Comparison of ENCODE assay signal across 10 cellular contexts in the genomic region with DNA sequence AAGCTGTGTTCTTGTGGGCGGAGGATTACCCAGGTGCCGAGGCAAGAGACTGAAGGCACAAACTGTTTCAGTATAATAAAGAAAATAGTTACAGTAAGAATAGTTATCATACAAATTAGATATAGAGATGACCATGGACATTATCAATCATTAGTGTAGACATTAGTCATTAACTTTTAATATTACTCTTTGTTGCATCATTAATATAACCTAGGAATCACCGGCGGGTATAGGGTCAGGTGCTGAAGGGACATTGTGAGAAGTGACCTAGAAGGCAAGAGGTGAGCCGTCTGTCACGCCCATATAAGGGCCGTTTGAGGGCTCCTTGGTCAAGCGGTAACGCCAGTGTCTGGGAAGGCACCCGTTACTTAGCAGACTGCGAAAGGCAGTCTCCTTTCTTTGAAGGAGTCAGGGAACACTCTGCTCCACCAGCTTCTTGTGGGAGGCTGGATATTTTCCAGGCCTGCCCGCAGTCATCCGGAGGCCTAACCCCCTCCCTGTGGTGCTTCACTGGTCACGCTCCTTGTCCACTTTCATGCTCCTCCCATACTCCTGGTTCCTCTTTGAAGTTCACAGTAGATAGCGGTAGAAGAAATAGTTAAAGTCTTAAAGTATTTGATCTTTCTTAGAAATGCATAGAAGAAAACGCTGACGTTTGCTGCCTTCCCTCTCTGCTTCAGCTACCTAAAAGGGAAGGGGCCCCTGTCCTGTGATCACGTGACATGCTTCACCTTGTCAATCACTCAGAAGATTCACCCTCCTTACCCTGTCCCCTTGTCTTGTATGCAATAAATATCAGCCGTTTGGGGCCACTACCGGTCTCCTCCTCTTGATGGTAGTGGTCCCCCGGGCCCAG. TPM values are rescaled to one million over a fixed set of nuclear protein-coding genes. Genes with fewer than 3 reads are reported as not detected.
DNase-seq lines count a peak whose midpoint lies in the region; ATAC-seq and TF ChIP-seq lines count a peak whose summit lies in the region.
"Not testable (repeated sequence)": the region's sequence is repeated elsewhere in the genome, so short reads cannot be mapped to it uniquely, and the experiment has no call there.
"Had no signal": no experiment of that assay in that cellular context is flagged by ENCODE, and none has a peak within 500 bp of the region (broad histone marks: within the 10 kb centered on the region; RNA-seq: fewer than 3 reads in every experiment).

No MANE protein-coding gene starts in this region.

- DNase-seq in GM23248: peak; percentile 10
- DNase-seq in activated CD4-positive, alpha-beta T cell treated with anti-CD3 and anti-CD28 coated beads for 36 hours; stimulated activated effector memory CD8-positive, alpha-beta T cell treated with anti-CD3 and anti-CD28 coated beads, Interleukin-12 subunit alpha, Interleukin-12 subunit beta, amount 100 ng/mL, for 72 hours (ENCODE audit: low spot score in 2 of 2): not testable (repeated sequence)
- peak; percentile 49 for DNase-seq in astrocyte of the spinal cord (ENCODE audit: low read depth, low spot score)
- DNase-seq in Right ventricle myocardium inferior (ENCODE audit: missing footprints): peak; percentile 61
- peak in 2 of 3 donors; percentile 41 to 62 for DNase-seq in mucosa of descending colon

- not testable (repeated sequence) for H3K9me3 Mint-ChIP-seq in activated CD4-positive, alpha-beta T cell treated with anti-CD3 and anti-CD28 coated beads for 36 hours (ENCODE audit: low read depth); stimulated activated effector memory CD8-positive, alpha-beta T cell treated with anti-CD3 and anti-CD28 coated beads, Interleukin-12 subunit alpha, Interleukin-12 subunit beta, amount 100 ng/mL, for 72 hours

- H3K27ac Mint-ChIP-seq in activated CD4-positive, alpha-beta T cell treated with anti-CD3 and anti-CD28 coated beads for 36 hours: peak overlapping the region; percentile 79
- peak overlapping the region; percentile 100 for H3K27ac Mint-ChIP-seq in stimulated activated effector memory CD8-positive, alpha-beta T cell treated with anti-CD3 and anti-CD28 coated beads, Interleukin-12 subunit alpha, Interleukin-12 subunit beta, amount 100 ng/mL, for 72 hours

- H3K27me3 ChIP-seq in BLaER1 treated with 17β-estradiol and CSF1 and Interleukin-3, amounts not matched to agents 10 nM and 100 nM: peaks cover 43 to 56% (median 52%) of the 10 kb centered on the region in 11 experiments
- not testable (repeated sequence) for H3K27me3 ChIP-seq in GM23248 (replicated peaks; ENCODE audit: insufficient read depth); OCI-LY3 (ENCODE audit: low read depth, low read length)

- not testable (repeated sequence) for H3K9ac ChIP-seq in BLaER1 treated with 17β-estradiol and CSF1 and Interleukin-3, amounts not matched to agents 10 nM and 100 nM; GM23248
- H3K9ac ChIP-seq in OCI-LY3 (ENCODE audit: low read length): peak overlapping the region; percentile 60

- POLR2A ChIA-PET in activated CD4-positive, alpha-beta T cell treated with anti-CD3 and anti-CD28 coated beads for 36 hours (lab: Charles Lee): not testable (repeated sequence)

- H3K4me1 ChIP-seq in BLaER1 treated with 17β-estradiol and CSF1 and Interleukin-3, amounts not matched to agents 10 nM and 100 nM: peaks cover 19 to 70% (median 44%) of the 10 kb centered on the region in 10 experiments
- H3K4me1 ChIP-seq in GM23248 (ENCODE audit: insufficient read depth): peaks cover 11% of the 10 kb centered on the region
- peaks cover 56% of the 10 kb centered on the region for H3K4me1 ChIP-seq in OCI-LY3 (ENCODE audit: low read length)
- H3K4me1 ChIP-seq in mucosa of descending colon (ENCODE audit: low read depth): peaks cover 25% of the 10 kb centered on the region

- peaks cover 10 to 83% (median 39%) of the 10 kb centered on the region in 11 experiments; a peak in 20 of 22 replicates for H3K9me3 ChIP-seq in BLaER1 treated with 17β-estradiol and CSF1 and Interleukin-3, amounts not matched to agents 10 nM and 100 nM (replicated peaks in 1 of 11)
- not testable (repeated sequence) for H3K9me3 ChIP-seq in GM23248 (ENCODE audit: low read depth); OCI-LY3 (ENCODE audit: insufficient read depth, low read length); mucosa of descending colon

- H3K4me2 ChIP-seq in BLaER1 treated with 17β-estradiol and CSF1 and Interleukin-3, amounts not matched to agents 10 nM and 100 nM: peak overlapping the region in 8 of 11 experiments; percentile 6 to 59 (median 22); a peak in 7 of 22 replicates
- H3K4me2 ChIP-seq in GM23248 (ENCODE audit: unreplicated experiment): not testable (repeated sequence)
- H3K4me2 ChIP-seq in OCI-LY3 (ENCODE audit: low read length): peak overlapping the region; percentile 79

- not testable (repeated sequence) for TF ChIP-seq CTCF in OCI-LY3 (IDR thresholded peaks at IDR 0.05; ENCODE audit: low read depth, low read length); astrocyte of the spinal cord (IDR thresholded peaks at IDR 0.05; ENCODE audit: low read depth, low read length); mucosa of descending colon (IDR thresholded peaks at IDR 0.05)

- in situ Hi-C loops in GM23248 (cut with MboI); astrocyte of the spinal cord (cut with HindIII; ENCODE audit: low sequenced_read_pairs): not testable (repeated sequence)

- intact Hi-C loops in activated CD4-positive, alpha-beta T cell treated with anti-CD3 and anti-CD28 coated beads for 36 hours (cut with DNase I, micrococcal nuclease): loop anchor here in 1 of 2 experiments (5.0 kb wide), 1 partner anchor 557 kb away; no protein-coding TSS in a partner anchor
- intact Hi-C loops in Right ventricle myocardium inferior (cut with DNase I); mucosa of descending colon (cut with DNase I, micrococcal nuclease): not testable (repeated sequence)

- H3K27me3 Mint-ChIP-seq in activated CD4-positive, alpha-beta T cell treated with anti-CD3 and anti-CD28 coated beads for 36 hours: not testable (repeated sequence)

- peaks cover 41% of the 10 kb centered on the region for H3K4me1 Mint-ChIP-seq in activated CD4-positive, alpha-beta T cell treated with anti-CD3 and anti-CD28 coated beads for 36 hours
- peaks cover 25% of the 10 kb centered on the region for H3K4me1 Mint-ChIP-seq in stimulated activated effector memory CD8-positive, alpha-beta T cell treated with anti-CD3 and anti-CD28 coated beads, Interleukin-12 subunit alpha, Interleukin-12 subunit beta, amount 100 ng/mL, for 72 hours

- peaks cover 0 to 17% (median 0%) of the 10 kb centered on the region in 11 experiments; a peak in 4 of 22 replicates for H4K20me1 ChIP-seq in BLaER1 treated with 17β-estradiol and CSF1 and Interleukin-3, amounts not matched to agents 10 nM and 100 nM
- H4K20me1 ChIP-seq in GM23248 (ENCODE audit: insufficient read depth); OCI-LY3 (ENCODE audit: insufficient read depth, low read length): not testable (repeated sequence)

- not testable (repeated sequence) for H3K4me3 ChIP-seq in BLaER1 treated with 17β-estradiol and CSF1 and Interleukin-3, amounts not matched to agents 10 nM and 100 nM; GM23248; astrocyte of the spinal cord (ENCODE audit: low read depth, low read length); mucosa of descending colon
- H3K4me3 ChIP-seq in OCI-LY3 (ENCODE audit: low read length): peak overlapping the region; percentile 60

- H3K79me2 ChIP-seq in GM23248 (ENCODE audit: insufficient read depth); OCI-LY3 (ENCODE audit: low read length): not testable (repeated sequence)

- not testable (repeated sequence) for H3K9me2 ChIP-seq in GM23248 (ENCODE audit: insufficient read depth)

- not testable (repeated sequence) for H2AFZ ChIP-seq in GM23248; OCI-LY3 (ENCODE audit: low read depth, low read length)

- peak overlapping the region; percentile 87 for H3K4me3 Mint-ChIP-seq in activated CD4-positive, alpha-beta T cell treated with anti-CD3 and anti-CD28 coated beads for 36 hours
- H3K4me3 Mint-ChIP-seq in stimulated activated effector memory CD8-positive, alpha-beta T cell treated with anti-CD3 and anti-CD28 coated beads, Interleukin-12 subunit alpha, Interleukin-12 subunit beta, amount 100 ng/mL, for 72 hours: peak overlapping the region; percentile 93

- not testable (repeated sequence) for H3K36me3 Mint-ChIP-seq in activated CD4-positive, alpha-beta T cell treated with anti-CD3 and anti-CD28 coated beads for 36 hours (ENCODE audit: low read depth)
- peaks cover 19% of the 10 kb centered on the region for H3K36me3 Mint-ChIP-seq in stimulated activated effector memory CD8-positive, alpha-beta T cell treated with anti-CD3 and anti-CD28 coated beads, Interleukin-12 subunit alpha, Interleukin-12 subunit beta, amount 100 ng/mL, for 72 hours

- peaks cover 14% of the 10 kb centered on the region for H3F3A ChIP-seq in GM23248 (ENCODE audit: insufficient read depth)

- not testable (repeated sequence) for ATAC-seq in activated CD4-positive, alpha-beta T cell treated with anti-CD3 and anti-CD28 coated beads for 36 hours; Right ventricle myocardium inferior; mucosa of descending colon; stimulated activated effector memory CD8-positive, alpha-beta T cell treated with anti-CD3 and anti-CD28 coated beads, Interleukin-12 subunit alpha, Interleukin-12 subunit beta, amount 100 ng/mL, for 72 hours

- peak overlapping the region in 4 of 11 experiments; percentile 9 to 37 (median 22); a peak in 5 of 22 replicates for H3K27ac ChIP-seq in BLaER1 treated with 17β-estradiol and CSF1 and Interleukin-3, amounts not matched to agents 10 nM and 100 nM
- not testable (repeated sequence) for H3K27ac ChIP-seq in GM23248
- peak overlapping the region; percentile 80 for H3K27ac ChIP-seq in OCI-LY3 (ENCODE audit: low read length)

- 68 to 69% methylated on average over 21 of the region's 21 CpGs for WGBS in GM23248 (ENCODE audit: low coverage in 1 of 2, low lambda C conversion rate in 2 of 2, missing lambda C conversion rate in 2 of 2), 2 experiments

- CTCF ChIA-PET in activated CD4-positive, alpha-beta T cell treated with anti-CD3 and anti-CD28 coated beads for 36 hours (lab: Charles Lee): interaction anchor here (0.8 to 2.9 kb wide), 3 partner anchors 8 to 87 kb away, joined by 3 to 16 read pairs (median 3); partner anchors contain the start of gene SCO2

- peaks cover 0 to 16% (median 0%) of the 10 kb centered on the region in 11 experiments; a peak in 4 of 22 replicates for H3K36me3 ChIP-seq in BLaER1 treated with 17β-estradiol and CSF1 and Interleukin-3, amounts not matched to agents 10 nM and 100 nM
- H3K36me3 ChIP-seq in GM23248 (ENCODE audit: low read depth); OCI-LY3 (replicated peaks; ENCODE audit: low read depth, low read length); mucosa of descending colon (ENCODE audit: low read depth): not testable (repeated sequence)

RNA-seq across cellular contexts. Expression of gene TYMP, which starts 4.3 kb away (rescaled TPM):
- 33.2 and 42.4 TPM in 2 replicates for total RNA-seq in GM23248 (2014; rRNA removed; shearing (Covaris generic))
- 24.3 and 24.8 TPM in 2 replicates for polyA plus RNA-seq in GM23248 (2016; fragmentation: Nextera tagmentation; extraction: Ambion mirVana)
- 10 to 100 TPM; 26.9 to 44.3 TPM for total RNA-seq in activated CD4-positive, alpha-beta T cell treated with anti-CD3 and anti-CD28 coated beads for 36 hours
- total RNA-seq in Right ventricle myocardium inferior: 15.5 TPM
- 10 to 100 TPM; 27.7 to 88.7 (median 34.8) TPM for total RNA-seq in mucosa of descending colon

RNA-seq across cellular contexts. Expression of gene SCO2, which starts 8.7 kb away (rescaled TPM):
- total RNA-seq in GM23248 (2014; rRNA removed; shearing (Covaris generic)): 8.4 and 17.5 TPM in 2 replicates
- 11.0 and 15.0 TPM in 2 replicates for polyA plus RNA-seq in GM23248 (2016; fragmentation: Nextera tagmentation; extraction: Ambion mirVana)
- total RNA-seq in activated CD4-positive, alpha-beta T cell treated with anti-CD3 and anti-CD28 coated beads for 36 hours: 1 to 10 TPM; 2.4 to 5.6 TPM
- total RNA-seq in Right ventricle myocardium inferior: not detected
- total RNA-seq in mucosa of descending colon: 10 to 100 TPM in 1 of 3 donors, 1 to 10 TPM in 1, not detected in 1; 5.4 to 14.6 TPM
- total RNA-seq: WTC11 had no signal

RNA-seq across cellular contexts. Expression of gene KLHDC7B, which starts 11.6 kb away (rescaled TPM):
- total RNA-seq in GM23248 (2014; rRNA removed; shearing (Covaris generic)): not detected in 2 replicates
- polyA plus RNA-seq in GM23248 (2016; fragmentation: Nextera tagmentation; extraction: Ambion mirVana): 0.06 TPM in 1 of 2 replicates, not detected in the other
- 1 to 10 TPM; 5.7 to 6.4 TPM for total RNA-seq in activated CD4-positive, alpha-beta T cell treated with anti-CD3 and anti-CD28 coated beads for 36 hours
- not detected for total RNA-seq in Right ventricle myocardium inferior
- 1 to 10 TPM in 1 of 3 donors, under 1 TPM in 1, not detected in 1; 0.55 to 1.7 TPM for total RNA-seq in mucosa of descending colon
- total RNA-seq: thoracic aorta, WTC11 had no signal

RNA-seq across cellular contexts. Expression of gene NCAPH2, which starts 26.1 kb away (rescaled TPM):
- total RNA-seq in GM23248 (2014; rRNA removed; shearing (Covaris generic)): 33.8 and 61.0 TPM in 2 replicates
- polyA plus RNA-seq in GM23248 (2016; fragmentation: Nextera tagmentation; extraction: Ambion mirVana): 27.7 and 28.6 TPM in 2 replicates
- 100 to 1,000 TPM; 115 to 123 TPM for total RNA-seq in activated CD4-positive, alpha-beta T cell treated with anti-CD3 and anti-CD28 coated beads for 36 hours
- total RNA-seq in Right ventricle myocardium inferior (26.7 TPM), mucosa of descending colon (10 to 100 TPM; 32.1 to 41.2 (median 34.0) TPM)

RNA-seq across cellular contexts. Expression of gene LMF2, which starts 26.6 kb away (rescaled TPM):
- 95.0 and 124 TPM in 2 replicates for total RNA-seq in GM23248 (2014; rRNA removed; shearing (Covaris generic))
- 101 and 106 TPM in 2 replicates for polyA plus RNA-seq in GM23248 (2016; fragmentation: Nextera tagmentation; extraction: Ambion mirVana)
- 10 to 100 TPM; 46.8 to 49.4 TPM for total RNA-seq in activated CD4-positive, alpha-beta T cell treated with anti-CD3 and anti-CD28 coated beads for 36 hours
- total RNA-seq in Right ventricle myocardium inferior (24.9 TPM), mucosa of descending colon (10 to 100 TPM; 57.8 to 66.4 (median 60.7) TPM)
